In the genomic region with DNA sequence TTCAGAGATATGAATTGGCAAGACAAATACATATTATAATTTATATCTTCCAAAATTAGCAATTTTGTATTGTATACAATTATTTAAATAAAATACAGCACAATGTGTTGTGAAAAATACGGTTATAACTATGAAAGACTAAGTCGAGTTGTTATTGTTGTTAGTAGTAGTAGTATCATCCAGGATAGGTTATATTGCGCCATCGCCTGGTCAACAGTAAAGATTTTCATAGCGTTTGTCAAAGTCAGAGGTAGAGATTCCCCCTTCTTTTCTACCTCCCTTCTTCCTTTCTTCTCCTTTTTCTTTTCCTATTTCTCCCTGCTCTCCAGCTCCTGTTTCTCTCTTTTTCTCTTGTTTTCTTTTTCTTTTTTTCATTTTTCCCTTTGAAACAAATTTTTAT, we compare ENCODE assay signal across 14 cellular contexts.
DNase-seq lines count a peak whose midpoint lies in the region; TF ChIP-seq lines count a peak whose summit lies in the region.
"Had no signal": no experiment of that assay in that cellular context is flagged by ENCODE, and none has a peak within 500 bp of the region (broad histone marks: within the 10 kb centered on the region; RNA-seq: fewer than 3 reads in every experiment).

No MANE protein-coding gene starts in this region.

- H3K9me3 ChIP-seq in Loucy (ENCODE audit: insufficient read depth, low read depth, low read length): 0 out of 2 replicates have a peak, but pooled peaks cover 4% of the 10 kb centered on the region
- H3K9me3 ChIP-seq: uterus had no signal

- in situ Hi-C loops in T47D (cut with HindIII; ENCODE audit: low pct_unique_long_range_greater_than_20kb, low sequenced_read_pairs): no loop called here

- no peak overlapping the region for H3K9ac ChIP-seq in Loucy (ENCODE audit: low read depth, low read length, poor library complexity, severe bottlenecking)

- intact Hi-C loops in posterior vena cava (cut with DNase I): no loop called here

- no peaks in the 10 kb centered on the region for H3K27me3 ChIP-seq in Loucy (ENCODE audit: insufficient read depth, low read length, poor library complexity, severe bottlenecking)
- H3K27me3 ChIP-seq: uterus had no signal

- no peaks in the 10 kb centered on the region for H3K79me2 ChIP-seq in Loucy (ENCODE audit: insufficient read depth, low read length)

- H3K36me3 ChIP-seq in Loucy (ENCODE audit: insufficient read depth, low read length): no peaks in the 10 kb centered on the region
- H3K36me3 ChIP-seq: uterus had no signal

- H3K9me2 ChIP-seq in Loucy (replicated peaks; ENCODE audit: low read depth, low read length): no peaks in the 10 kb centered on the region

- no peak overlapping the region for H3K4me3 ChIP-seq in Loucy (ENCODE audit: low read length, poor library complexity, severe bottlenecking)
- H3K4me3 ChIP-seq: SK-N-MC, uterus had no signal

- no peaks in the 10 kb centered on the region for H4K20me1 ChIP-seq in Loucy (ENCODE audit: insufficient read depth, low read length, poor library complexity, severe bottlenecking)

- DNase-seq in T47D (ENCODE audit: low read depth in 1 of 2, low spot score in 1 of 2) (peak; percentile 4 to 64), myocyte (ENCODE audit: low read depth) (peak; percentile 8), posterior vena cava (ENCODE audit: low spot score) (no peak), DMS79 treated with DMSO at 0.1 percent for 48 hours (lab: John Stamatoyannopoulos, UW) (no peak), NK-92 (lab: John Stamatoyannopoulos, UW; ENCODE audit: unreplicated experiment) (no peak), NCI-H146 (lab: John Stamatoyannopoulos, UW) (no peak)
- DNase-seq: activated CD4-positive, alpha-beta T cell treated with anti-CD3 and anti-CD28 coated beads, Interleukin-2, amount 50 U/mL, for 48 hours; activated naive CD4-positive, alpha-beta T cell treated with anti-CD3 and anti-CD28 coated beads, Interleukin-2, amount 50 U/mL, for 16 hours; hypothalamus; NCI-H345; uterus had no signal

- no peaks in the 10 kb centered on the region for H3F3A ChIP-seq in Loucy (ENCODE audit: low read depth)

- no peak overlapping the region for H2AFZ ChIP-seq in Loucy (ENCODE audit: low read length)

- no peak overlapping the region for H3K4me2 ChIP-seq in Loucy (ENCODE audit: low read depth, low read length, poor library complexity, severe bottlenecking)

- TF ChIP-seq CTCF in GM12873 (IDR thresholded peaks at IDR 0.05; ENCODE audit: insufficient read depth, low read depth, low read length, missing control alignments): peak; percentile 9
- peak; percentile 18; the same call in 1 of the 2 replicates for TF ChIP-seq CTCF in Loucy (conservative IDR thresholded peaks at IDR 0.05; ENCODE audit: low read length)

- H3K4me1 ChIP-seq in Loucy (ENCODE audit: insufficient read depth, low read length, poor library complexity, severe bottlenecking): no peaks in the 10 kb centered on the region
- H3K4me1 ChIP-seq: uterus had no signal

Comparison
In these comparisons a context has a peak if more than half of its experiments do, and no peak if none do; other contexts are left out.
1. DNase-seq: peak in T47D (2 of 2) and myocyte (single experiment); none in posterior vena cava (single experiment), DMS79 treated with DMSO at 0.1 percent for 48 hours (single experiment), NK-92 (single experiment) and NCI-H146 (single experiment).